Comparison of ENCODE assay signal across 1 cellular context in the genomic region with DNA sequence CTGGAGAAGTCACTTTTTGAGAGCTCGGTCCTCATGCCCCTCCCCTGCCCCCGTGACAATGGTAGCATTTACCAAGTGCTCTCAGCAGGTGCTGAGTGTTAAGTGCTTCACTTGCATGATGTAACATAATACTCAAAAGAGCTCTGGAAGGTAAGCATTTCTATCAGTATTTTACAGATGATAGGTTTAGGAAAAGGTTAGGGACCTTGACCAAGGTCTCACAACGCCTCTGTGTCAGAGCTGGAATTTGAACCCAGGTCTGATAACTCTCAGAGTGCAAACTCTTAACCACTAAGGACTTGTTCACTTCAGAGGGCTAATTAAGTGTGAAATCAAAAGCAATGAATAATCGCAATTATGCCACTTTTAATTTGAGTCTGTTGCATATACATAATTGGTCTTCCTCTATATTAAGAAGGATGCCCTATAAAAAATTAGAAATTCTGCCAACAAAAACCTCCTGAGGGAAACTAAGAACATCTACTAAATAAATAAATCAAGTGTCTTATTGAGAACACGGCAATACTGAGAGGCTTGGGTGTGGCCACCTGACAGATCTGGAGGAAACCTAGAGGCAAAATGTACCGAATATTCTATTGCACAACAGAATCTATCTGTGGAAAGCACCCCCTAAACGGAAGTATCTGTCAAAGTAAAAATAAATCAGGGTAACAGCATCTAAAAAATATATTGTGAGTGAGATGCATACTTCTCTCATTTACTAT.
TF ChIP-seq lines count a peak whose summit lies in the region.

No MANE protein-coding gene starts in this region.

TF ChIP-seq in liver, 16 proteins besides CTCF, POLR2A, EP300 and RAD21 (continued from another document):
- TF ChIP-seq, protein P1, sequence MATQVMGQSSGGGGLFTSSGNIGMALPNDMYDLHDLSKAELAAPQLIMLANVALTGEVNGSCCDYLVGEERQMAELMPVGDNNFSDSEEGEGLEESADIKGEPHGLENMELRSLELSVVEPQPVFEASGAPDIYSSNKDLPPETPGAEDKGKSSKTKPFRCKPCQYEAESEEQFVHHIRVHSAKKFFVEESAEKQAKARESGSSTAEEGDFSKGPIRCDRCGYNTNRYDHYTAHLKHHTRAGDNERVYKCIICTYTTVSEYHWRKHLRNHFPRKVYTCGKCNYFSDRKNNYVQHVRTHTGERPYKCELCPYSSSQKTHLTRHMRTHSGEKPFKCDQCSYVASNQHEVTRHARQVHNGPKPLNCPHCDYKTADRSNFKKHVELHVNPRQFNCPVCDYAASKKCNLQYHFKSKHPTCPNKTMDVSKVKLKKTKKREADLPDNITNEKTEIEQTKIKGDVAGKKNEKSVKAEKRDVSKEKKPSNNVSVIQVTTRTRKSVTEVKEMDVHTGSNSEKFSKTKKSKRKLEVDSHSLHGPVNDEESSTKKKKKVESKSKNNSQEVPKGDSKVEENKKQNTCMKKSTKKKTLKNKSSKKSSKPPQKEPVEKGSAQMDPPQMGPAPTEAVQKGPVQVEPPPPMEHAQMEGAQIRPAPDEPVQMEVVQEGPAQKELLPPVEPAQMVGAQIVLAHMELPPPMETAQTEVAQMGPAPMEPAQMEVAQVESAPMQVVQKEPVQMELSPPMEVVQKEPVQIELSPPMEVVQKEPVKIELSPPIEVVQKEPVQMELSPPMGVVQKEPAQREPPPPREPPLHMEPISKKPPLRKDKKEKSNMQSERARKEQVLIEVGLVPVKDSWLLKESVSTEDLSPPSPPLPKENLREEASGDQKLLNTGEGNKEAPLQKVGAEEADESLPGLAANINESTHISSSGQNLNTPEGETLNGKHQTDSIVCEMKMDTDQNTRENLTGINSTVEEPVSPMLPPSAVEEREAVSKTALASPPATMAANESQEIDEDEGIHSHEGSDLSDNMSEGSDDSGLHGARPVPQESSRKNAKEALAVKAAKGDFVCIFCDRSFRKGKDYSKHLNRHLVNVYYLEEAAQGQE (IDR thresholded peaks at IDR 0.05) = no peak
- TF ChIP-seq, protein P2, sequence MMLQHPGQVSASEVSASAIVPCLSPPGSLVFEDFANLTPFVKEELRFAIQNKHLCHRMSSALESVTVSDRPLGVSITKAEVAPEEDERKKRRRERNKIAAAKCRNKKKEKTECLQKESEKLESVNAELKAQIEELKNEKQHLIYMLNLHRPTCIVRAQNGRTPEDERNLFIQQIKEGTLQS (IDR thresholded peaks at IDR 0.05) = no peak
- TF ChIP-seq EGR1 (IDR thresholded peaks at IDR 0.05; ENCODE audit: low read depth in 2 of 2) = no peak
- no peak for TF ChIP-seq JUND (IDR thresholded peaks at IDR 0.05)
- TF ChIP-seq NR2F2 (IDR thresholded peaks at IDR 0.05) = no peak
- TF ChIP-seq HNF4A (conservative IDR thresholded peaks at IDR 0.05) = peak; percentile 81 to 90
- TF ChIP-seq RXRA (IDR thresholded peaks at IDR 0.05) = peak; percentile 16 to 39
- TF ChIP-seq, protein P3, sequence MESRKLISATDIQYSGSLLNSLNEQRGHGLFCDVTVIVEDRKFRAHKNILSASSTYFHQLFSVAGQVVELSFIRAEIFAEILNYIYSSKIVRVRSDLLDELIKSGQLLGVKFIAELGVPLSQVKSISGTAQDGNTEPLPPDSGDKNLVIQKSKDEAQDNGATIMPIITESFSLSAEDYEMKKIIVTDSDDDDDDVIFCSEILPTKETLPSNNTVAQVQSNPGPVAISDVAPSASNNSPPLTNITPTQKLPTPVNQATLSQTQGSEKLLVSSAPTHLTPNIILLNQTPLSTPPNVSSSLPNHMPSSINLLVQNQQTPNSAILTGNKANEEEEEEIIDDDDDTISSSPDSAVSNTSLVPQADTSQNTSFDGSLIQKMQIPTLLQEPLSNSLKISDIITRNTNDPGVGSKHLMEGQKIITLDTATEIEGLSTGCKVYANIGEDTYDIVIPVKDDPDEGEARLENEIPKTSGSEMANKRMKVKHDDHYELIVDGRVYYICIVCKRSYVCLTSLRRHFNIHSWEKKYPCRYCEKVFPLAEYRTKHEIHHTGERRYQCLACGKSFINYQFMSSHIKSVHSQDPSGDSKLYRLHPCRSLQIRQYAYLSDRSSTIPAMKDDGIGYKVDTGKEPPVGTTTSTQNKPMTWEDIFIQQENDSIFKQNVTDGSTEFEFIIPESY (IDR thresholded peaks at IDR 0.05) = no peak
- TF ChIP-seq, protein P4, sequence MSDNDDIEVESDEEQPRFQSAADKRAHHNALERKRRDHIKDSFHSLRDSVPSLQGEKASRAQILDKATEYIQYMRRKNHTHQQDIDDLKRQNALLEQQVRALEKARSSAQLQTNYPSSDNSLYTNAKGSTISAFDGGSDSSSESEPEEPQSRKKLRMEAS (IDR thresholded peaks at IDR 0.05) = no peak
- TF ChIP-seq GABPA (IDR thresholded peaks at IDR 0.05 in 1 of 2, conservative IDR thresholded peaks at IDR 0.05 in 1 of 2) = no peak
